18 cellular contexts compared by ENCODE assay signal in the genomic region with DNA sequence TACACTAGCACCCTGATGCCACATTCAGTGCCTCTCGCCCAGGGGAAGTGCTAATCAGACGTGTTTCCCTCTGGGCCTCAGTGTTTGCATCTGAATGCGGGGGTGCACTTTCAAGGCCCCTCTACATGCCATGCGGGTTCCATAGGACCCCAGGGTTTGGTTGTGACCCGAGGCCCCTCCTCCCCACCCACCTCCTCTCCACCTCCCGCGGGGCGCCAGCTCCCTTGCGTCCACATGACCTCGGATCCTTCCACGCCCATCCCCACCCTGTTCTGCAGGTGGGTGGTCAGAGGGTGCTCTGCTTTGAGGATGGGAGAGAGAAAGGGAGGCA. TPM values are rescaled to one million over a fixed set of nuclear protein-coding genes. Genes with fewer than 3 reads are reported as not detected.
"Had no signal": no experiment of that assay in that cellular context is flagged by ENCODE, and none has a peak within 500 bp of the region (broad histone marks: within the 10 kb centered on the region; RNA-seq: fewer than 3 reads in every experiment).

No MANE protein-coding gene starts in this region.

- H3K27ac ChIP-seq: esophagus muscularis mucosa, hepatocyte, left lung, pancreas, spleen, tibial artery, uterus had no signal

- H3K4me3 ChIP-seq: esophagus muscularis mucosa, hepatocyte, left lung, pancreas, spleen, tibial artery, uterus had no signal

- H2AFZ ChIP-seq: hepatocyte had no signal

- H3K4me3 Mint-ChIP-seq: activated naive CD4-positive, alpha-beta T cell treated with anti-CD3 and anti-CD28 coated beads, Interleukin-2, amount 50 U/mL, for 24 hours; central memory CD8-positive, alpha-beta T cell had no signal

- H3K27me3 Mint-ChIP-seq: activated naive CD4-positive, alpha-beta T cell treated with anti-CD3 and anti-CD28 coated beads, Interleukin-2, amount 50 U/mL, for 24 hours; central memory CD8-positive, alpha-beta T cell; naive B cell had no signal

- H3K36me3 Mint-ChIP-seq: brain, naive B cell had no signal

- H3K4me1 ChIP-seq: pancreas had no signal

- H3K27ac Mint-ChIP-seq: activated naive CD4-positive, alpha-beta T cell treated with anti-CD3 and anti-CD28 coated beads, Interleukin-2, amount 50 U/mL, for 24 hours; brain had no signal

- H3K36me3 ChIP-seq: esophagus muscularis mucosa, left lung, pancreas, spleen, tibial artery, uterus had no signal

- H3K9me3 Mint-ChIP-seq: activated naive CD4-positive, alpha-beta T cell treated with anti-CD3 and anti-CD28 coated beads, Interleukin-2, amount 50 U/mL, for 24 hours; activated T-helper 2 cell treated with anti-CD3 and anti-CD28 coated beads, Interferon-gamma antibody, Interleukin-2, Interleukin-4, amounts not matched to agents 10 μg/mL and 5 μg/mL and 100 μg/mL, durations not matched to agents 14 hours and 24 hours and 36 hours; central memory CD8-positive, alpha-beta T cell; naive B cell had no signal

- H3K9me3 ChIP-seq: esophagus muscularis mucosa, left lung, pancreas, spleen, tibial artery, uterus had no signal

- FAIRE-seq: keratinocyte, pancreas had no signal

- ATAC-seq: left lung, pancreas, sciatic nerve had no signal

- H3K4me2 ChIP-seq: hepatocyte had no signal

- DNase-seq: cortex of kidney; effector CD4-positive, alpha-beta T cell; mammary epithelial cell; naive B cell; pancreas; spleen; T1000; tibial artery; uterus had no signal

- H3K79me2 ChIP-seq: hepatocyte had no signal

RNA-seq across cellular contexts. Expression of a gene that starts 5.1 kb away (rescaled TPM):
- polyA plus RNA-seq: keratinocyte had no signal
